10 cellular contexts compared by ENCODE assay signal in the genomic region with DNA sequence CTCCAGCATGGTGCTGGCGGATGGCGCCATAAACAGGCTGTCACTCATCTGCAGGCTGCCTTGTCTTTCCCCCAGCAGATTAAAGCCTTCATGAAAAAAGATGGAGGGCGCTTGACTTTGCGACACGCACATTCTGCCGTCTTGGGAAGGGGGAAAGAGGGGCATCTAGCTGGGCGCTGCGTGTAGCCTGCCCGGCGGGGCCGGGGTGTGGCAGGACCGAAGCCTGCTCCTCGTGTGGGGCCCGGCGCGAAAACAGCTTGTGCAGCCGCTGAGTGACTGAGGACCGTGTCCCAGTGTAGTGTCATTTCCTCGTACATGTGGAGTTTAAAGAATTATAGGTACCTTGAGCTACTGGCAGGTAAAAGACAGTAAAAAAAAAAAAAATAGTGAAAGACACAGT.
"Had no signal": no experiment of that assay in that cellular context is flagged by ENCODE, and none has a peak within 500 bp of the region (broad histone marks: within the 10 kb centered on the region; RNA-seq: fewer than 3 reads in every experiment).

No MANE protein-coding gene starts in this region.

- H3K4me3 Mint-ChIP-seq: HFFc6, IgD-negative memory B cell had no signal

- H3K27ac Mint-ChIP-seq: HFFc6 had no signal

- H3K36me3 ChIP-seq: HAP-1 had no signal

- H3K27ac ChIP-seq: GM23248, HL-60 had no signal

- H3K9me3 ChIP-seq: HAP-1 had no signal

- H3K4me1 ChIP-seq: HAP-1 had no signal

- DNase-seq: GM23248, GOT3, H7, HFFc6, KBM-7 had no signal

- H3K4me3 ChIP-seq: GM23248, HAP-1 had no signal

- H3K27me3 Mint-ChIP-seq: IgD-negative memory B cell had no signal

- ATAC-seq: HCT116, HepG2 had no signal
